20 cellular contexts compared by ENCODE assay signal in the genomic region with DNA sequence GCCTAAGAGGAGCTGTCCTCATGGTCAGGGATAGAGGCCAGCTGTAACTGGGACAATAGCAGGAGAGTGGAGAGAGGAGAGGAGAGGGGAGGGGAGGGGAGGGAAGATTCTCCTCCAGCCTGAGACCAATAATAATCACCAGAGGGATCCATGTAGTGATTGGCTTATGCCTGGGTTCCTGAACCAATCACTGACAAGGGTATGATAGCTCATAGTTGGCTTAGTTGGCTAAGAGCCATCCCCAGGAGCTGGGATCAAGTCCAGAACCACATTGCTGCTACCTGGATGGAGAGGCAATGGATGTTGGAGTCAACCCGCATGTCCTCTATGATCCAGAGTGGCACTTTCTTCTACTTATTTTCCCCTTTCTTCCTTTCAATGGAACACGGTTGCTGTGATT. TPM values are rescaled to one million over a fixed set of nuclear protein-coding genes. Genes with fewer than 3 reads are reported as not detected.
"Had no signal": no experiment of that assay in that cellular context is flagged by ENCODE, and none has a peak within 500 bp of the region (broad histone marks: within the 10 kb centered on the region; RNA-seq: fewer than 3 reads in every experiment).

No MANE protein-coding gene starts in this region.

- H3K4me3 ChIP-seq: K562, SJSA1, SK-N-MC had no signal

- H3K9me3 ChIP-seq: SJSA1 had no signal

- ATAC-seq: K562 had no signal

- DNase-seq: Kasumi-1, MM.1S, NCI-H1092 treated with DMSO at 0.1 percent for 48 hours, NCI-H1417, NCI-H1436 treated with DMSO at 0.1 percent for 48 hours, NCI-H187, NCI-H2171 treated with DMSO at 0.1 percent for 48 hours, NCI-H226, NCI-H446, NCI-H510A, NCI-H524 treated with DMSO at 0.1 percent for 48 hours, NCI-H82, Right ventricle myocardium superior, RPMI8226, SIG-M5 had no signal

- H3K36me3 ChIP-seq: SJSA1 had no signal

- H3K4me1 ChIP-seq: SJSA1 had no signal

- H3K27ac ChIP-seq: HL-60, KMS-11, SJSA1, SK-N-MC had no signal

RNA-seq across cellular contexts. Expression of a gene that starts 7.7 kb away (rescaled TPM):
- total RNA-seq: SJSA1 had no signal
